Comparison of ENCODE assay signal across 13 cellular contexts in genomic region chr17:15264542-15264941, GRCh38. TPM values are rescaled to one million over a fixed set of nuclear protein-coding genes. Genes with fewer than 3 reads are reported as not detected.
DNase-seq lines count a peak whose midpoint lies in the region; TF ChIP-seq lines count a peak whose summit lies in the region.
"Had no signal": no experiment of that assay in that cellular context is flagged by ENCODE, and none has a peak within 500 bp of the region (broad histone marks: within the 10 kb centered on the region; RNA-seq: fewer than 3 reads in every experiment).

No MANE protein-coding gene starts in this region.

- H3K4me1 Mint-ChIP-seq in mesothelial cell of epicardium: peaks cover 38% of the 10 kb centered on the region

- peaks cover 0 to 3% of the 10 kb centered on the region in 2 donors for H3K27me3 ChIP-seq in esophagus (ENCODE audit: control insufficient read depth in 1 of 2, insufficient read depth in 2 of 2, low read length in 2 of 2)
- H3K27me3 ChIP-seq in suprapubic skin: no peaks in the 10 kb centered on the region

- H3K36me3 Mint-ChIP-seq in mesothelial cell of epicardium: no peaks in the 10 kb centered on the region
- H3K36me3 Mint-ChIP-seq: activated naive CD4-positive, alpha-beta T cell treated with anti-CD3 and anti-CD28 coated beads, Interleukin-2, amount 10 ng/mL, durations not matched to agents 7 days and 5 days; CD8-positive, alpha-beta memory T cell; immature natural killer cell had no signal

- peak overlapping the region; percentile 85 for H3K4me3 Mint-ChIP-seq in mesothelial cell of epicardium
- H3K4me3 Mint-ChIP-seq: activated naive CD4-positive, alpha-beta T cell treated with anti-CD3 and anti-CD28 coated beads, Interleukin-2, amount 10 ng/mL, durations not matched to agents 7 days and 5 days; CD8-positive, alpha-beta memory T cell; central memory CD8-positive, alpha-beta T cell; immature natural killer cell had no signal

- H3K9me3 Mint-ChIP-seq in mesothelial cell of epicardium: no peaks in the 10 kb centered on the region
- H3K9me3 Mint-ChIP-seq: activated naive CD4-positive, alpha-beta T cell treated with anti-CD3 and anti-CD28 coated beads, Interleukin-2, amount 10 ng/mL, durations not matched to agents 7 days and 5 days; CD8-positive, alpha-beta memory T cell; central memory CD8-positive, alpha-beta T cell; immature natural killer cell had no signal

- WGBS in esophagus, 2 donors: 34 to 59% methylated on average over 2 of the region's 2 CpGs
- 31% methylated on average over 2 of the region's 2 CpGs for WGBS in suprapubic skin

- H3K9me3 ChIP-seq in esophagus (ENCODE audit: control insufficient read depth in 2 of 2, insufficient read depth in 1 of 2, low read depth in 1 of 2, low read length in 1 of 2): no peaks in the 10 kb centered on the region
- no peaks in the 10 kb centered on the region for H3K9me3 ChIP-seq in suprapubic skin

- H3K4me3 ChIP-seq in esophagus (ENCODE audit: low read depth in 1 of 2, low read length in 2 of 2) (peak overlapping the region; percentile 13 to 34), suprapubic skin (peak overlapping the region; percentile 67)

- TF ChIP-seq CTCF in mesothelial cell of epicardium (IDR thresholded peaks at IDR 0.05; ENCODE audit: unreplicated experiment): no peak
- no peak for TF ChIP-seq CTCF in suprapubic skin (IDR thresholded peaks at IDR 0.05)

- DNase-seq in NCI-H69 (lab: John Stamatoyannopoulos, UW): peak; percentile 43
- DNase-seq in mesothelial cell of epicardium (ENCODE audit: low spot score in 2 of 2, unreplicated experiment in 2 of 2): no peak
- no peak for DNase-seq in suprapubic skin (ENCODE audit: low spot score in 2 of 2)
- DNase-seq in activated CD8-positive, alpha-beta memory T cell treated with anti-CD3 and anti-CD28 coated beads, Interleukin-2, amount 50 U/mL, for 48 hours: no peak
- DNase-seq in activated gamma-delta T cell treated with Interleukin-2 at 50 U/mL for 16 hours: no peak
- no peak for DNase-seq in SKM-1 treated with dmso at 0.1 percent for 144 hours (lab: John Stamatoyannopoulos, UW; ENCODE audit: unreplicated experiment)
- DNase-seq: activated naive CD4-positive, alpha-beta T cell treated with anti-CD3 and anti-CD28 coated beads, Interleukin-2, amount 10 ng/mL, durations not matched to agents 7 days and 5 days; CD8-positive, alpha-beta memory T cell; immature natural killer cell; NCI-H526 treated with DMSO at 0.1 percent for 48 hours; stimulated activated CD4-positive, alpha-beta T cell treated with anti-CD3 and anti-CD28 coated beads, Interleukin-2, amount 100 ng/mL, for 24 hours had no signal

- H3K27me3 Mint-ChIP-seq in mesothelial cell of epicardium (ENCODE audit: low read depth): peaks cover 90% of the 10 kb centered on the region

- peaks cover 0 to 9% of the 10 kb centered on the region in 2 donors for H3K4me1 ChIP-seq in esophagus (ENCODE audit: control insufficient read depth in 2 of 2, insufficient read depth in 2 of 2, low read length in 1 of 2)
- peaks cover 45% of the 10 kb centered on the region for H3K4me1 ChIP-seq in suprapubic skin

- H3K36me3 ChIP-seq in esophagus (ENCODE audit: control insufficient read depth in 2 of 2, insufficient read depth in 2 of 2, low read length in 1 of 2) (no peaks in the 10 kb centered on the region), suprapubic skin (no peaks in the 10 kb centered on the region)

- H3K27ac ChIP-seq in esophagus (ENCODE audit: low read depth in 2 of 2, low read length in 1 of 2) (peak overlapping the region; percentile 12 to 45), suprapubic skin (peak overlapping the region; percentile 25)

- no peak overlapping the region for H3K27ac Mint-ChIP-seq in mesothelial cell of epicardium
- H3K27ac Mint-ChIP-seq: activated naive CD4-positive, alpha-beta T cell treated with anti-CD3 and anti-CD28 coated beads, Interleukin-2, amount 10 ng/mL, durations not matched to agents 7 days and 5 days; immature natural killer cell had no signal

- TF ChIP-seq EP300 in suprapubic skin (IDR thresholded peaks at IDR 0.05): no peak

- no peak for TF ChIP-seq POLR2A in suprapubic skin (IDR thresholded peaks at IDR 0.05)

RNA-seq across cellular contexts. Expression of gene PMP22, which starts 0.6 kb away (rescaled TPM):
- polyA plus RNA-seq in esophagus: 10 to 100 TPM in 1 of 2 donors, 1 to 10 TPM in 1; 5.7 to 21.2 TPM
- total RNA-seq in mesothelial cell of epicardium: 49.4 to 52.5 TPM (median 50.4 TPM) in 3 replicates
- total RNA-seq in suprapubic skin: 100 to 1,000 TPM in 2 of 4 donors, 10 to 100 TPM in 2; 55.1 to 143 (median 87.1) TPM
- polyA plus RNA-seq: CD8-positive, alpha-beta memory T cell had no signal
